In the genomic region with DNA sequence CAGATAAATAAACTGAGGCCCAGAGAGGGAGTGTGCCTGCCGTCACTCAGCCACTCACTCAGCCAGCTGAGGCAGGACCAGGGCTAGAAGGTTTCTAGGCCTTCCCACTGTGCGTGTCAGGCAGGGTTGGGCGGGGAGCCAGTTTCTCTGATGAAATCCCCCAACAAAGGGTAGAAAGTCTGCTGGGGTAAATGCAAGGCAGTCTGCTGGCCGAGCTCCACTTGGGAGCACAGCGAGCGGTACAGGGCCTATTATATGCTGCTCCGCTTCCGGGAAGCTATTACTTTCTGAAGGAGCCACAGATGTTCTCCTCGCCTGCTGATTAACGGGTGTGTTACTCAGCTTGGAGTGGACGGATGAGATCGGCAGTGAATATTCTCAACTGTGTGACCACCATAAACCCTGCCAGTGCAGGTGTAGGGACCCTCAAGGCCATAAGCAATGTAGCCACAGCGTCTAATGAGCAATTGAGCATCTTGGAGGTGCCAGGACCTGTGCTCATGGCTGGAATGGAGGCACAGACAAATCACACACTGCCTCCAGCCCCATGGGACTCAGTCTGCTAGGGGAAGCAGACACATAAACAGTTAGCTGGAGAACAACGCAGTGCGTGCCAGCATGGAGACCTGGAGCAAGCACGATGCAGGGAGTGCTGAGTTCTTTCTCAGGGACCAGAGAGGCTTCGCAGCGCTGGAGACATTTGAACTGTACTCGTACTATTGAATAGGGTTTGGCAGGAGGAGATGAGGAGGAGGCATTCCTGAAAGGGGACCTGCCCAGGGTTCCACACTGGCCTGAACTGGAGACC, we compare ENCODE assay signal across 8 cellular contexts. TPM values are rescaled to one million over a fixed set of nuclear protein-coding genes. Genes with fewer than 3 reads are reported as not detected.
DNase-seq lines count a peak whose midpoint lies in the region; ATAC-seq, FAIRE-seq and TF ChIP-seq lines count a peak whose summit lies in the region.

No MANE protein-coding gene starts in this region.

- no peaks in the 10 kb centered on the region for H3K36me3 Mint-ChIP-seq in activated CD8-positive, alpha-beta memory T cell treated with anti-CD3 and anti-CD28 coated beads, Interleukin-2, amount 10 ng/mL, durations not matched to agents 7 days and 5 days

- no peak overlapping the region for H3K4me3 Mint-ChIP-seq in activated CD8-positive, alpha-beta memory T cell treated with anti-CD3 and anti-CD28 coated beads, Interleukin-2, amount 10 ng/mL, durations not matched to agents 7 days and 5 days

- peak; percentile 50 for ATAC-seq in thoracic aorta (ENCODE audit: insufficient number of reproducible peaks, low FRiP score, low read depth)
- ATAC-seq in activated CD8-positive, alpha-beta memory T cell treated with anti-CD3 and anti-CD28 coated beads, Interleukin-2, amount 10 ng/mL, durations not matched to agents 7 days and 5 days, result no peak
- no peak for ATAC-seq in activated CD4-positive, CD25-positive, alpha-beta regulatory T cell treated with anti-CD3 and anti-CD28 coated beads, Interleukin-2, amount 50 U/mL, for 24 hours

- TF ChIP-seq CTCF in kidney (IDR thresholded peaks at IDR 0.05; ENCODE audit: borderline replicate concordance, extremely low read depth, insufficient read depth) (no peak), thoracic aorta (IDR thresholded peaks at IDR 0.05) (no peak)

- H3K27me3 ChIP-seq in thoracic aorta (replicated peaks; ENCODE audit: insufficient read depth), result no peaks in the 10 kb centered on the region

- H3K4me3 ChIP-seq in kidney (ENCODE audit: low read length in 2 of 2), result no peak overlapping the region
- peak overlapping the region; percentile 29 for H3K4me3 ChIP-seq in thoracic aorta

- H3K4me1 Mint-ChIP-seq in activated CD8-positive, alpha-beta memory T cell treated with anti-CD3 and anti-CD28 coated beads, Interleukin-2, amount 10 ng/mL, durations not matched to agents 7 days and 5 days, result no peaks in the 10 kb centered on the region

- H3K27ac ChIP-seq in angular gyrus (ENCODE audit: low read depth, low read length) (peak overlapping the region; percentile 89), kidney (ENCODE audit: low read depth in 2 of 2, low read length in 2 of 2) (no peak overlapping the region), thoracic aorta (peak overlapping the region; percentile 56 to 75)

- no peak overlapping the region for H3K27ac Mint-ChIP-seq in activated CD8-positive, alpha-beta memory T cell treated with anti-CD3 and anti-CD28 coated beads, Interleukin-2, amount 10 ng/mL, durations not matched to agents 7 days and 5 days

- H3K9me3 Mint-ChIP-seq in activated CD8-positive, alpha-beta memory T cell treated with anti-CD3 and anti-CD28 coated beads, Interleukin-2, amount 10 ng/mL, durations not matched to agents 7 days and 5 days (ENCODE audit: low read depth), result no peaks in the 10 kb centered on the region

- intact Hi-C loops in kidney (cut with DNase I), result no loop called here

- DNase-seq in NCI-H1105 treated with DMSO at 0.1 percent for 48 hours (lab: John Stamatoyannopoulos, UW) (peak; percentile 96), kidney (peak; percentile 94), thoracic aorta (ENCODE audit: low spot score) (peak; percentile 73), GF-D8 (lab: John Stamatoyannopoulos, UW) (no peak)
- no peak for DNase-seq in activated CD8-positive, alpha-beta memory T cell treated with anti-CD3 and anti-CD28 coated beads, Interleukin-2, amount 10 ng/mL, durations not matched to agents 7 days and 5 days
- no peak for DNase-seq in activated naive CD4-positive, alpha-beta T cell treated with anti-CD3 and anti-CD28 coated beads, Interleukin-2, amount 50 U/mL, for 16 hours

- CTCF ChIA-PET in activated CD8-positive, alpha-beta memory T cell treated with anti-CD3 and anti-CD28 coated beads, Interleukin-2, amount 10 ng/mL, durations not matched to agents 7 days and 5 days (lab: Charles Lee), result interaction anchor here (0.6 to 1.4 kb wide), 2 partner anchors 11 to 53 kb away, joined by 3 read pairs; no protein-coding TSS in a partner anchor

- H3K9me3 ChIP-seq in kidney (ENCODE audit: control insufficient read depth in 1 of 2, low read length in 2 of 2) (no peaks in the 10 kb centered on the region), thoracic aorta (no peaks in the 10 kb centered on the region)

- peaks cover 4 to 7% of the 10 kb centered on the region in 2 donors for H3K4me1 ChIP-seq in kidney (ENCODE audit: control insufficient read depth in 1 of 2, insufficient read depth in 1 of 2, low read depth in 1 of 2, low read length in 2 of 2)
- peaks cover 3 to 17% of the 10 kb centered on the region in 2 donors for H3K4me1 ChIP-seq in thoracic aorta (ENCODE audit: control insufficient read depth in 1 of 2, low read depth in 2 of 2)

- no peak overlapping the region for H3K9ac ChIP-seq in kidney (ENCODE audit: low read length in 2 of 2)

- no peak for FAIRE-seq in kidney (lab: Jason Lieb, UNC)

- H3K36me3 ChIP-seq in kidney (ENCODE audit: control insufficient read depth in 1 of 2, insufficient read depth in 2 of 2, low read length in 2 of 2), result no peaks in the 10 kb centered on the region
- H3K36me3 ChIP-seq in thoracic aorta, result no peaks in the 10 kb centered on the region

- peaks cover 27% of the 10 kb centered on the region for H3K27me3 Mint-ChIP-seq in activated CD8-positive, alpha-beta memory T cell treated with anti-CD3 and anti-CD28 coated beads, Interleukin-2, amount 10 ng/mL, durations not matched to agents 7 days and 5 days

RNA-seq across cellular contexts. Expression of a gene that starts 42.1 kb away (rescaled TPM):
- total RNA-seq in kidney, result 7.9 TPM
- 9.0 TPM for polyA plus RNA-seq in kidney (ENCODE audit: insufficient read depth, low read depth, low replicate concordance)
- 1 to 10 TPM; 4.3 to 8.5 TPM for total RNA-seq in thoracic aorta
- not detected for total RNA-seq in activated CD8-positive, alpha-beta memory T cell treated with anti-CD3 and anti-CD28 coated beads, Interleukin-2, amount 10 ng/mL, durations not matched to agents 7 days and 5 days

Comparison
In these comparisons a context has a peak if more than half of its experiments do, and no peak if none do; other contexts are left out.
1. DNase-seq: peak in NCI-H1105 treated with DMSO at 0.1 percent for 48 hours (single experiment), kidney (single experiment) and thoracic aorta (single experiment); none in activated CD8-positive, alpha-beta memory T cell treated with anti-CD3 and anti-CD28 coated beads, Interleukin-2, amount 10 ng/mL, durations not matched to agents 7 days and 5 days (single experiment), GF-D8 (single experiment) and activated naive CD4-positive, alpha-beta T cell treated with anti-CD3 and anti-CD28 coated beads, Interleukin-2, amount 50 U/mL, for 16 hours (single experiment).
2. H3K27ac ChIP-seq: peak in angular gyrus (single experiment) and thoracic aorta (2 of 2); none in kidney (0 of 2).